Comparison of ENCODE assay signal across 8 cellular contexts in genomic region chr1:148333875-148334338, GRCh38.
DNase-seq lines count a peak whose midpoint lies in the region; ATAC-seq and TF ChIP-seq lines count a peak whose summit lies in the region.

No MANE protein-coding gene starts in this region.

- H3K4me1 Mint-ChIP-seq in activated naive CD4-positive, alpha-beta T cell treated with anti-CD3 and anti-CD28 coated beads, Interleukin-2, amount 50 U/mL, for 24 hours = peaks cover 35% of the 10 kb centered on the region
- peaks cover 25% of the 10 kb centered on the region for H3K4me1 Mint-ChIP-seq in activated naive CD8-positive, alpha-beta T cell treated with anti-CD3 and anti-CD28 coated beads, Interleukin-2, amount 10 ng/mL, durations not matched to agents 7 days and 5 days

- no peak for TF ChIP-seq EP300 in upper lobe of left lung (IDR thresholded peaks at IDR 0.05)

- peak overlapping the region; percentile 51 to 80 (median 63) for H3K4me3 ChIP-seq in liver (ENCODE audit: low read depth in 1 of 3, low read length in 3 of 3)
- H3K4me3 ChIP-seq in upper lobe of left lung = peak overlapping the region in 3 of 4 donors; percentile 32 to 54 (median 51)

- peaks cover 3 to 19% (median 9%) of the 10 kb centered on the region in 4 donors for H3K4me1 ChIP-seq in liver (ENCODE audit: control insufficient read depth in 4 of 4, insufficient read depth in 4 of 4, low read length in 3 of 4)
- peaks cover 4 to 16% (median 9%) of the 10 kb centered on the region in 4 donors for H3K4me1 ChIP-seq in upper lobe of left lung

- H3K4me3 Mint-ChIP-seq in activated naive CD4-positive, alpha-beta T cell treated with anti-CD3 and anti-CD28 coated beads, Interleukin-2, amount 50 U/mL, for 24 hours = peak overlapping the region; percentile 98
- peak overlapping the region; percentile 97 for H3K4me3 Mint-ChIP-seq in activated naive CD8-positive, alpha-beta T cell treated with anti-CD3 and anti-CD28 coated beads, Interleukin-2, amount 10 ng/mL, durations not matched to agents 7 days and 5 days

- H3K36me3 ChIP-seq in liver (ENCODE audit: control insufficient read depth in 4 of 4, insufficient read depth in 3 of 4, low read depth in 1 of 4, low read length in 3 of 4) (no peaks in the 10 kb centered on the region), upper lobe of left lung (no peaks in the 10 kb centered on the region)

- H3K27me3 ChIP-seq in liver (ENCODE audit: control insufficient read depth in 4 of 4, insufficient read depth in 4 of 4, low read length in 3 of 4) (peaks cover 0 to 8% (median 3%) of the 10 kb centered on the region in 4 donors), upper lobe of left lung (peaks cover 0 to 8% (median 0%) of the 10 kb centered on the region in 4 donors)

- H3K27ac Mint-ChIP-seq in activated naive CD4-positive, alpha-beta T cell treated with anti-CD3 and anti-CD28 coated beads, Interleukin-2, amount 50 U/mL, for 24 hours = peak overlapping the region; percentile 100
- peak overlapping the region; percentile 99 for H3K27ac Mint-ChIP-seq in activated naive CD8-positive, alpha-beta T cell treated with anti-CD3 and anti-CD28 coated beads, Interleukin-2, amount 10 ng/mL, durations not matched to agents 7 days and 5 days

- no peak for DNase-seq in activated naive CD4-positive, alpha-beta T cell treated with Interleukin-2 at 50 U/mL for 16 hours
- no peak for DNase-seq in activated naive CD8-positive, alpha-beta T cell treated with anti-CD3 and anti-CD28 coated beads, Interleukin-2, amount 10 ng/mL, durations not matched to agents 7 days and 5 days
- DNase-seq in upper lobe of left lung = no peak
- no peak for DNase-seq in NCI-H2107 (lab: John Stamatoyannopoulos, UW)

- peak overlapping the region in 1 of 2 donors; percentile 96 for H3K9ac ChIP-seq in liver (ENCODE audit: low read depth in 1 of 2, low read length in 2 of 2)

- no peak for TF ChIP-seq POLR2A in upper lobe of left lung (IDR thresholded peaks at IDR 0.05)

- TF ChIP-seq CTCF in liver (IDR thresholded peaks at IDR 0.05; ENCODE audit: low read depth, low read length, missing input control) = no peak
- no peak for TF ChIP-seq CTCF in upper lobe of left lung (IDR thresholded peaks at IDR 0.05)

- peak overlapping the region; percentile 69 to 78 for H3K27ac ChIP-seq in liver (ENCODE audit: low read depth in 1 of 2, low read length in 2 of 2)
- H3K27ac ChIP-seq in upper lobe of left lung = peak overlapping the region in 3 of 4 donors; percentile 68 to 88 (median 87)

- H3K36me3 Mint-ChIP-seq in activated naive CD4-positive, alpha-beta T cell treated with anti-CD3 and anti-CD28 coated beads, Interleukin-2, amount 50 U/mL, for 24 hours = no peaks in the 10 kb centered on the region
- no peaks in the 10 kb centered on the region for H3K36me3 Mint-ChIP-seq in activated naive CD8-positive, alpha-beta T cell treated with anti-CD3 and anti-CD28 coated beads, Interleukin-2, amount 10 ng/mL, durations not matched to agents 7 days and 5 days

- no peaks in the 10 kb centered on the region for H3K9me3 Mint-ChIP-seq in activated naive CD4-positive, alpha-beta T cell treated with anti-CD3 and anti-CD28 coated beads, Interleukin-2, amount 50 U/mL, for 24 hours
- no peaks in the 10 kb centered on the region for H3K9me3 Mint-ChIP-seq in activated naive CD8-positive, alpha-beta T cell treated with anti-CD3 and anti-CD28 coated beads, Interleukin-2, amount 10 ng/mL, durations not matched to agents 7 days and 5 days

- TF ChIP-seq RAD21 in liver (IDR thresholded peaks at IDR 0.05) = no peak

- POLR2A ChIA-PET in activated naive CD8-positive, alpha-beta T cell treated with anti-CD3 and anti-CD28 coated beads, Interleukin-2, amount 10 ng/mL, durations not matched to agents 7 days and 5 days (lab: Charles Lee) = interaction anchor here (0.5 to 5.4 kb wide), 23 partner anchors 10 to 521 kb away, joined by 3 to 93 read pairs (median 4); no protein-coding TSS in a partner anchor

- H3K27me3 Mint-ChIP-seq in activated naive CD4-positive, alpha-beta T cell treated with anti-CD3 and anti-CD28 coated beads, Interleukin-2, amount 50 U/mL, for 24 hours = peaks cover 5% of the 10 kb centered on the region
- H3K27me3 Mint-ChIP-seq in activated naive CD8-positive, alpha-beta T cell treated with anti-CD3 and anti-CD28 coated beads, Interleukin-2, amount 10 ng/mL, durations not matched to agents 7 days and 5 days = peaks cover 50% of the 10 kb centered on the region

- ATAC-seq in activated naive CD8-positive, alpha-beta T cell treated with anti-CD3 and anti-CD28 coated beads, Interleukin-2, amount 10 ng/mL, durations not matched to agents 7 days and 5 days (ENCODE audit: low read depth) = no peak
- ATAC-seq in upper lobe of left lung (ENCODE audit: low FRiP score in 2 of 2) (no peak), HG02938 (IDR thresholded peaks at IDR 0.05; ENCODE audit: unreplicated experiment) (no peak), esophagus mucosa (no peak)

- H3K9me3 ChIP-seq in liver (ENCODE audit: control insufficient read depth in 4 of 4, low read length in 3 of 4) = no peaks in the 10 kb centered on the region
- H3K9me3 ChIP-seq in upper lobe of left lung = no peaks in the 10 kb centered on the region

- 7% methylated on average over 18 of the region's 18 CpGs for WGBS in liver
- WGBS in upper lobe of left lung, 2 donors = 19 to 33% methylated on average over 18 of the region's 18 CpGs

TF ChIP-seq in liver, 16 proteins besides CTCF, POLR2A, EP300 and RAD21:
- no peak for TF ChIP-seq EGR1 (IDR thresholded peaks at IDR 0.05; ENCODE audit: low read depth in 2 of 2)
- no peak for TF ChIP-seq REST (IDR thresholded peaks at IDR 0.05)
- no peak for TF ChIP-seq RXRA (IDR thresholded peaks at IDR 0.05)
- TF ChIP-seq ATF3 (IDR thresholded peaks at IDR 0.05) = no peak
TF ChIP-seq in liver: peak in this region for 0.
